ENCODE assay signal across 15 cellular contexts in the genomic region with DNA sequence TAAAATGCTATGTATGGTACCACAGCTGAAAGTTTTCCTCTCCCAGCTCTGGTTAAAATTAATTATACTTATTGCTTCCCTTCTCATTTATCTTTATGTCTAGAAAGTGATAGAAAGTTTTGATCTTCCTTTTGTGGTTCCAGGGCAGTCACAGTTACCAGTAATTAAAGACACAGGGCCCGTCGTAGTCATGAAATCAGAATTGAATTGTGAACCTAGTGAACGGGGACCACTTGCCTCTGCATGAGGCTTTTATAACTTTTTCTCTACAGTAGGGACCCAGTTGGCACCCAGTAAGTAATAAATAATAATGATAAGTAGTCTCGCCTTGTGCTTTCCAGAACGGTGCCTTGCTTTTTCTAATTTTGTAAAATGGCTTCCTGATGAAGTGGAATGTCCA.
"Had no signal": no experiment of that assay in that cellular context is flagged by ENCODE, and none has a peak within 500 bp of the region (broad histone marks: within the 10 kb centered on the region; RNA-seq: fewer than 3 reads in every experiment).

No MANE protein-coding gene starts in this region.

- H3K4me1 ChIP-seq: SJSA1 had no signal

- DNase-seq: activated naive CD4-positive, alpha-beta T cell treated with anti-CD3 and anti-CD28 coated beads, Interleukin-2, amount 10 ng/mL, durations not matched to agents 7 days and 5 days; anterior cingulate cortex; brain microvascular endothelial cell; cortex of kidney; effector CD8-positive, alpha-beta T cell; esophagus squamous epithelium; hippocampal formation; posterior cingulate gyrus; retina; stimulated activated CD4-positive, alpha-beta T cell treated with anti-CD3 and anti-CD28 coated beads, Interleukin-2, amount 100 ng/mL, for 48 hours; stimulated activated naive CD4-positive, alpha-beta T cell; T-helper 9 cell had no signal

- H3K9me3 Mint-ChIP-seq: type B pancreatic cell had no signal

- ATAC-seq: left lobe of liver had no signal

- H3K27me3 Mint-ChIP-seq: activated naive CD4-positive, alpha-beta T cell treated with anti-CD3 and anti-CD28 coated beads, Interleukin-2, amount 10 ng/mL, durations not matched to agents 7 days and 5 days; type B pancreatic cell had no signal

- H3K27me3 ChIP-seq: brain microvascular endothelial cell, esophagus squamous epithelium, SJSA1 had no signal

- H3K27ac ChIP-seq: brain microvascular endothelial cell, esophagus squamous epithelium, SJSA1 had no signal

- H3K9me3 ChIP-seq: esophagus squamous epithelium, SJSA1 had no signal

- H3K4me3 Mint-ChIP-seq: activated naive CD4-positive, alpha-beta T cell treated with anti-CD3 and anti-CD28 coated beads, Interleukin-2, amount 10 ng/mL, durations not matched to agents 7 days and 5 days; type B pancreatic cell had no signal

- H3K36me3 Mint-ChIP-seq: type B pancreatic cell had no signal

- H3K27ac Mint-ChIP-seq: activated naive CD4-positive, alpha-beta T cell treated with anti-CD3 and anti-CD28 coated beads, Interleukin-2, amount 10 ng/mL, durations not matched to agents 7 days and 5 days; type B pancreatic cell had no signal

- H3K36me3 ChIP-seq: brain microvascular endothelial cell, esophagus squamous epithelium, SJSA1 had no signal

- H3K4me3 ChIP-seq: esophagus squamous epithelium, SJSA1 had no signal
